26 cellular contexts compared by ENCODE assay signal in the genomic region with DNA sequence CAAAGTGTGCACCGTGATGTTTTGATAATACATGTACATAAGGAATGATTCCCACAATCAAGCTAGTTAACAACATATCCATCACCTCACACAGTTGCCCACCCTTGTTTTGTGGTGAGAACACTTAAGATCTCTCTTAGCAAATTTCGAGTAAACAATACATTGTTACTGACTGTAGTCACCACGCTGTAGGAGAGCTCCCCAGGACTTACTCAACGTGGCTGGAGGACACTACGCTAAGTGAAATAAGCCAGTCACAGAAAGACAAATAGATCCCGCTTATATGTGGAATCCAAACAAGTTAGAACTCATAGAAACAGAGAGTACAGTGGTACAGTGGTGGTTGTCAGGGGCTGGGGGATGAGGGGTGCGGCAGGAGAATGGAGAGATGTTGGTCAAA.
"Had no signal": no experiment of that assay in that cellular context is flagged by ENCODE, and none has a peak within 500 bp of the region (broad histone marks: within the 10 kb centered on the region; RNA-seq: fewer than 3 reads in every experiment).

No MANE protein-coding gene starts in this region.

- H3K9me3 Mint-ChIP-seq: stimulated activated naive CD8-positive, alpha-beta T cell treated with anti-CD3 and anti-CD28 coated beads, Interleukin-15, Interleukin-2, amounts not matched to agents 100 ng/mL and 50 ng/mL, for 24 hours had no signal

- FAIRE-seq: islet of Langerhans, small intestine had no signal

- H2AFZ ChIP-seq: parathyroid adenoma had no signal

- H3K9ac ChIP-seq: parathyroid adenoma had no signal

- H3K4me3 Mint-ChIP-seq: endodermal cell; naive thymus-derived CD8-positive, alpha-beta T cell; stimulated activated naive B cell treated with anti-CD40 and anti-IgM and Interleukin-4, amounts not matched to agents 10 μg/mL and 1 μg/mL and 100 μg/mL, for 72 hours; stimulated activated naive CD8-positive, alpha-beta T cell treated with anti-CD3 and anti-CD28 coated beads, Interleukin-15, Interleukin-2, amounts not matched to agents 100 ng/mL and 50 ng/mL, for 24 hours had no signal

- H3K4me3 ChIP-seq: dorsolateral prefrontal cortex, gastrocnemius medialis, left lung, right lobe of liver, suprapubic skin, transverse colon, upper lobe of right lung, vagina had no signal

- DNase-seq: effector CD8-positive, alpha-beta T cell; endodermal cell; foreskin fibroblast; gastrocnemius medialis; left cardiac atrium; left lung; mesenchymal stem cell; midbrain; naive thymus-derived CD8-positive, alpha-beta T cell; right lobe of liver; small intestine; stimulated activated CD4-positive, alpha-beta T cell treated with anti-CD3 and anti-CD28 coated beads, Interleukin-15, amount 100 ng/mL, for 24 hours; stimulated activated CD4-positive, alpha-beta T cell treated with anti-CD3 and anti-CD28 coated beads, Interleukin-2, amount 100 ng/mL, for 48 hours; stimulated activated naive B cell treated with anti-CD40 and anti-IgM and Interleukin-4, amounts not matched to agents 10 μg/mL and 1 μg/mL and 100 μg/mL, for 72 hours; transverse colon had no signal

- H3K4me1 ChIP-seq: gastrocnemius medialis, parathyroid adenoma, suprapubic skin, upper lobe of right lung had no signal

- H3K36me3 ChIP-seq: gastrocnemius medialis, left lung, neutrophil, right lobe of liver, transverse colon, upper lobe of right lung, vagina had no signal

- H3K9me3 ChIP-seq: gastrocnemius medialis, neutrophil, right lobe of liver, suprapubic skin, upper lobe of right lung, vagina had no signal

- ATAC-seq: esophagus mucosa; gastrocnemius medialis; left cardiac atrium; left lung; naive thymus-derived CD8-positive, alpha-beta T cell; right lobe of liver; stimulated activated naive B cell treated with anti-CD40 and anti-IgM and Interleukin-4, amounts not matched to agents 10 μg/mL and 1 μg/mL and 100 μg/mL, for 72 hours; upper lobe of right lung had no signal

- H3K4me1 Mint-ChIP-seq: endodermal cell had no signal

- H3K27me3 ChIP-seq: dorsolateral prefrontal cortex, gastrocnemius medialis, left lung, neutrophil, right lobe of liver, suprapubic skin, transverse colon, upper lobe of right lung, vagina had no signal

- H3K27ac ChIP-seq: dorsolateral prefrontal cortex, epithelial cell of prostate, gastrocnemius medialis, left lung, neutrophil, parathyroid adenoma, right lobe of liver, suprapubic skin, transverse colon, upper lobe of right lung, vagina had no signal

- H3K27me3 Mint-ChIP-seq: naive thymus-derived CD8-positive, alpha-beta T cell; progenitor cell of endocrine pancreas; stimulated activated naive B cell treated with anti-CD40 and anti-IgM and Interleukin-4, amounts not matched to agents 10 μg/mL and 1 μg/mL and 100 μg/mL, for 72 hours; stimulated activated naive CD8-positive, alpha-beta T cell treated with anti-CD3 and anti-CD28 coated beads, Interleukin-15, Interleukin-2, amounts not matched to agents 100 ng/mL and 50 ng/mL, for 24 hours had no signal

- H3K79me2 ChIP-seq: parathyroid adenoma had no signal

- H3K27ac Mint-ChIP-seq: endodermal cell; naive thymus-derived CD8-positive, alpha-beta T cell; progenitor cell of endocrine pancreas; stimulated activated naive B cell treated with anti-CD40 and anti-IgM and Interleukin-4, amounts not matched to agents 10 μg/mL and 1 μg/mL and 100 μg/mL, for 72 hours; stimulated activated naive CD8-positive, alpha-beta T cell treated with anti-CD3 and anti-CD28 coated beads, Interleukin-15, Interleukin-2, amounts not matched to agents 100 ng/mL and 50 ng/mL, for 24 hours had no signal
